In genomic region chr5:62083247-62083646, GRCh38 we compare ENCODE assay signal across 25 cellular contexts.
DNase-seq lines count a peak whose midpoint lies in the region; ATAC-seq and TF ChIP-seq lines count a peak whose summit lies in the region.
"Had no signal": no experiment of that assay in that cellular context is flagged by ENCODE, and none has a peak within 500 bp of the region (broad histone marks: within the 10 kb centered on the region; RNA-seq: fewer than 3 reads in every experiment).

No MANE protein-coding gene starts in this region.

- no TSS peak for BruUV-seq in mammary epithelial cell (replicated peaks; lab: Mats Ljungman, UMichigan)

- no peaks in the 10 kb centered on the region for H3K27me3 ChIP-seq in mammary epithelial cell (ENCODE audit: insufficient read depth, low read length)
- H3K27me3 ChIP-seq in breast epithelium = no peaks in the 10 kb centered on the region
- H3K27me3 ChIP-seq in osteoblast (ENCODE audit: insufficient read depth, low read length) = no peaks in the 10 kb centered on the region
- H3K27me3 ChIP-seq: BLaER1 treated with 17β-estradiol and CSF1 and Interleukin-3, amounts not matched to agents 10 nM and 100 nM; MG63 had no signal

- TF ChIP-seq POLR2A in breast epithelium (IDR thresholded peaks at IDR 0.05) = no peak

- H3K4me2 ChIP-seq in mammary epithelial cell (ENCODE audit: insufficient read depth, low read depth, low read length) = no peak overlapping the region
- no peak overlapping the region for H3K4me2 ChIP-seq in osteoblast (ENCODE audit: insufficient read depth, low read length)

- in situ Hi-C loops in mammary epithelial cell (cut with MboI; ENCODE audit: low sequenced_read_pairs in 2 of 2) = no loop called here

- TF ChIP-seq CTCF in mammary epithelial cell (conservative IDR thresholded peaks at IDR 0.05 in 1 of 2, IDR thresholded peaks at IDR 0.05 in 1 of 2; ENCODE audit: extremely low read depth in 1 of 2, insufficient read depth in 1 of 2, low read depth in 1 of 2, low read length in 2 of 2) = no peak
- TF ChIP-seq CTCF in breast epithelium (IDR thresholded peaks at IDR 0.05) = no peak
- no peak for TF ChIP-seq CTCF in osteoblast (IDR thresholded peaks at IDR 0.05; ENCODE audit: extremely low read depth, low read depth, low read length)

- no peak overlapping the region for H2AFZ ChIP-seq in mammary epithelial cell (ENCODE audit: low read depth, low read length)
- H2AFZ ChIP-seq in osteoblast (ENCODE audit: low read length) = no peak overlapping the region

- H3K79me2 ChIP-seq in mammary epithelial cell (ENCODE audit: insufficient read depth, low read length) = no peaks in the 10 kb centered on the region
- H3K79me2 ChIP-seq in osteoblast (ENCODE audit: insufficient read depth, low read length) = no peaks in the 10 kb centered on the region

- DNase-seq in mammary epithelial cell (no peak), breast epithelium (ENCODE audit: low spot score in 2 of 2) (no peak), epithelial cell of prostate (ENCODE audit: low read depth, low spot score) (no peak), posterior cingulate gyrus (peak in 6 of 10 donors; percentile 8 to 76 (median 14)), osteoblast (ENCODE audit: insufficient read length, low spot score, missing footprints) (no peak), UCSD-AML1 (lab: John Stamatoyannopoulos, UW; ENCODE audit: unreplicated experiment) (no peak)
- DNase-seq: 8988T; Caco-2; CD4-positive, alpha-beta memory T cell; DMS 273 treated with DMSO at 0.1 percent for 48 hours; DMS79 treated with DMSO at 0.1 percent for 48 hours; H7; Kasumi-1; NCI-H1417; NCI-H1694 treated with DMSO at 0.1 percent for 48 hours; NCI-H2081 treated with DMSO at 0.1 percent for 48 hours; NCI-H2171 treated with DMSO at 0.1 percent for 48 hours; NCI-H526; OCI-M1; RPMI8226; SIG-M5 had no signal

- dilution Hi-C loops in mammary epithelial cell (cut with HindIII; ENCODE audit: low sequenced_read_pairs) = no loop called here

- no peaks in the 10 kb centered on the region for H4K20me1 ChIP-seq in mammary epithelial cell (ENCODE audit: insufficient read depth, low read length)
- H4K20me1 ChIP-seq in osteoblast (ENCODE audit: insufficient read depth, low read length) = no peaks in the 10 kb centered on the region
- H4K20me1 ChIP-seq: BLaER1 treated with 17β-estradiol and CSF1 and Interleukin-3, amounts not matched to agents 10 nM and 100 nM had no signal

- H3K4me3 ChIP-seq in mammary epithelial cell (replicated peaks in 1 of 3; ENCODE audit: insufficient read depth in 1 of 3, low read depth in 2 of 3, low read length in 3 of 3) (no peak overlapping the region), breast epithelium (no peak overlapping the region), osteoblast (ENCODE audit: insufficient read depth, low read length) (no peak overlapping the region)
- H3K4me3 ChIP-seq: BLaER1 treated with 17β-estradiol and CSF1 and Interleukin-3, amounts not matched to agents 10 nM and 100 nM; GM12878; MG63 had no signal

- intact Hi-C loops in mammary epithelial cell (cut with micrococcal nuclease) = no loop called here
- intact Hi-C loops in breast epithelium (cut with DNase I; ENCODE audit: low total_unique reads) = loop anchor here (5.0 kb wide), 1 partner anchor 536 kb away; no protein-coding TSS in a partner anchor
- intact Hi-C loops in posterior cingulate gyrus (cut with DNase I) = no loop called here

- H3K4me1 ChIP-seq in mammary epithelial cell (ENCODE audit: insufficient read depth, low read length) (peaks cover 40% of the 10 kb centered on the region), breast epithelium (no peaks in the 10 kb centered on the region), osteoblast (ENCODE audit: insufficient read depth, low read length) (peaks cover 14% of the 10 kb centered on the region)
- H3K4me1 ChIP-seq: Caco-2 had no signal

- H3K36me3 ChIP-seq in mammary epithelial cell (ENCODE audit: insufficient read depth, low read length) = no peaks in the 10 kb centered on the region
- H3K36me3 ChIP-seq in breast epithelium = no peaks in the 10 kb centered on the region
- no peaks in the 10 kb centered on the region for H3K36me3 ChIP-seq in osteoblast (ENCODE audit: insufficient read depth, low read length)
- H3K36me3 ChIP-seq: BLaER1 treated with 17β-estradiol and CSF1 and Interleukin-3, amounts not matched to agents 10 nM and 100 nM; MG63 had no signal

- H3K9me3 ChIP-seq in mammary epithelial cell (replicated peaks; ENCODE audit: insufficient read depth, low read length) (no peaks in the 10 kb centered on the region), breast epithelium (no peaks in the 10 kb centered on the region), osteoblast (ENCODE audit: low read depth, low read length) (no peaks in the 10 kb centered on the region)
- H3K9me3 ChIP-seq: BLaER1 treated with 17β-estradiol and CSF1 and Interleukin-3, amounts not matched to agents 10 nM and 100 nM; Caco-2; MG63 had no signal

- no peak overlapping the region for H3K9ac ChIP-seq in mammary epithelial cell (ENCODE audit: insufficient read depth, low read length)
- H3K9ac ChIP-seq: BLaER1 treated with 17β-estradiol and CSF1 and Interleukin-3, amounts not matched to agents 10 nM and 100 nM had no signal

- CTCF ChIA-PET in mammary epithelial cell (lab: Charles Lee; ENCODE audit: low non-redundant PET) = interaction anchor here (0.6 kb wide), 2 partner anchors 42 to 266 kb away, joined by 3 to 4 read pairs; no protein-coding TSS in a partner anchor

- no peak for ATAC-seq in GM19463 (IDR thresholded peaks at IDR 0.05; ENCODE audit: unreplicated experiment)
- ATAC-seq: GM12878 had no signal

- H3K27ac ChIP-seq in mammary epithelial cell (ENCODE audit: insufficient read depth, low read depth, low read length) (peak overlapping the region; percentile 29), breast epithelium (no peak overlapping the region), epithelial cell of prostate (peak overlapping the region; percentile 25), osteoblast (ENCODE audit: low read depth, low read length) (no peak overlapping the region)
- H3K27ac ChIP-seq: BLaER1 treated with 17β-estradiol and CSF1 and Interleukin-3, amounts not matched to agents 10 nM and 100 nM had no signal

- 87% methylated on average over 5 of the region's 7 CpGs for WGBS in mammary epithelial cell (ENCODE audit: low coverage, missing lambda C conversion rate)

Comparison
In these comparisons a context has a peak if more than half of its experiments do, and no peak if none do; other contexts are left out.
1. H3K27ac ChIP-seq: peak in mammary epithelial cell (single experiment) and epithelial cell of prostate (single experiment); none in breast epithelium (0 of 2) and osteoblast (single experiment).
2. DNase-seq: peak in posterior cingulate gyrus (6 of 10); none in mammary epithelial cell (single experiment), breast epithelium (0 of 2), epithelial cell of prostate (single experiment), osteoblast (single experiment) and UCSD-AML1 (single experiment).